ENCODE assay signal across 8 cellular contexts in genomic region chr15:58987501-58988010, GRCh38. TPM values are rescaled to one million over a fixed set of nuclear protein-coding genes. Genes with fewer than 3 reads are reported as not detected.
DNase-seq lines count a peak whose midpoint lies in the region; ATAC-seq and TF ChIP-seq lines count a peak whose summit lies in the region.

Gene RNF111 (plus strand): TSS chr15:58987663. CDS start chr15:59030823, 43,160 bp downstream.

- peaks cover 41% of the 10 kb centered on the region for H3K4me1 ChIP-seq in adipocyte (ENCODE audit: control insufficient read depth, insufficient read depth, low read length)
- H3K4me1 ChIP-seq in trophoblast cell (ENCODE audit: control insufficient read depth in 1 of 2, insufficient read depth in 2 of 2, low read length in 2 of 2): no peaks in the 10 kb centered on the region
- peaks cover 3 to 32% (median 14%) of the 10 kb centered on the region in 4 donors for H3K4me1 ChIP-seq in transverse colon

- WGBS in trophoblast cell (ENCODE audit: extremely low coverage, insufficient coverage, insufficient read length): no CpG with 5 or more reads among the region's 47 CpGs
- 1% methylated on average over 47 of the region's 47 CpGs; no CpG with 5 or more reads in 1 of the 2 donors for WGBS in transverse colon (ENCODE audit: low coverage in 1 of 2), 2 donors

- H4K91ac ChIP-seq in trophoblast cell (ENCODE audit: low read depth, low read length): peak within 1 kb of the TSS; percentile 89

- TF ChIP-seq CTCF in GM12864 (IDR thresholded peaks at IDR 0.05; ENCODE audit: low read depth, low read length, missing control alignments) (no peak), transverse colon (IDR thresholded peaks at IDR 0.05) (no peak)

- peak within 1 kb of the TSS; percentile 76 for H3K4ac ChIP-seq in trophoblast cell (ENCODE audit: low read depth, low read length)

- intact Hi-C loops in cardiac septum (cut with DNase I) (loop anchor here (10.0 kb wide), 1 partner anchor 537 kb away; no protein-coding TSS in a partner anchor), transverse colon (cut with DNase I; ENCODE audit: low total_unique reads) (no loop called here)

- peak within 1 kb of the TSS; percentile 11 for H2AK5ac ChIP-seq in trophoblast cell (ENCODE audit: low read length)

- H3K36me3 ChIP-seq in adipocyte (ENCODE audit: control insufficient read depth, insufficient read depth, low read length, severe bottlenecking) (peaks cover 8% of the 10 kb centered on the region), trophoblast cell (ENCODE audit: control insufficient read depth in 1 of 2, insufficient read depth in 2 of 2, low read length in 2 of 2) (peaks cover 6 to 9% of the 10 kb centered on the region in 2 experiments), transverse colon (no peaks in the 10 kb centered on the region)

- H3K14ac ChIP-seq in trophoblast cell (ENCODE audit: low read length): peak within 1 kb of the TSS; percentile 87

- TF ChIP-seq POLR2A in transverse colon (IDR thresholded peaks at IDR 0.05): peak; percentile 90

- H3K79me1 ChIP-seq in trophoblast cell (ENCODE audit: low read length): peaks cover 9% of the 10 kb centered on the region

- H3K4me2 ChIP-seq in trophoblast cell (ENCODE audit: low read length): peak within 1 kb of the TSS; percentile 60

- H3K4me3 ChIP-seq in GM12864 (ENCODE audit: low read depth, low read length) (peak within 1 kb of the TSS; percentile 68), adipocyte (ENCODE audit: low read length) (peak within 1 kb of the TSS; percentile 100), trophoblast cell (ENCODE audit: low read depth, low read length) (peak within 1 kb of the TSS; percentile 87), transverse colon (peak within 1 kb of the TSS; percentile 82 to 97 (median 83))

- peaks cover 15% of the 10 kb centered on the region for H3K79me2 ChIP-seq in trophoblast cell (ENCODE audit: control insufficient read depth, insufficient read depth, low read length, poor library complexity)

- H2BK12ac ChIP-seq in trophoblast cell (ENCODE audit: low read length): peak within 1 kb of the TSS; percentile 43

- H2BK5ac ChIP-seq in trophoblast cell (ENCODE audit: low read depth, low read length, poor library complexity): peak within 1 kb of the TSS; percentile 87

- no peaks in the 10 kb centered on the region for H3K27me3 ChIP-seq in adipocyte (replicated peaks; ENCODE audit: control insufficient read depth, insufficient read depth, low read length)
- H3K27me3 ChIP-seq in trophoblast cell (ENCODE audit: insufficient read depth, low read length): no peaks in the 10 kb centered on the region
- H3K27me3 ChIP-seq in transverse colon: no peaks in the 10 kb centered on the region

- H3K9ac ChIP-seq in adipocyte (ENCODE audit: low read length) (peak within 1 kb of the TSS; percentile 97), trophoblast cell (ENCODE audit: low read length) (peak within 1 kb of the TSS; percentile 96)

- DNase-seq in GM12864 (ENCODE audit: low read depth) (peak; percentile 95), NCI-H1436 (lab: John Stamatoyannopoulos, UW) (peak; percentile 88), T follicular helper cell (ENCODE audit: low read depth) (peak; percentile 85), adipocyte (ENCODE audit: low read depth) (peak; percentile 97), cardiac septum (ENCODE audit: low spot score) (peak; percentile 95), trophoblast cell (peak; percentile 96), transverse colon (peak; percentile 93)

- H3K23ac ChIP-seq in trophoblast cell (ENCODE audit: low read length): no peak within 1 kb of the TSS

- peak within 1 kb of the TSS; percentile 92 for H3K18ac ChIP-seq in trophoblast cell (ENCODE audit: low read length)

- peak within 1 kb of the TSS; percentile 95 for H4K8ac ChIP-seq in trophoblast cell (ENCODE audit: low read depth, low read length)

- in situ Hi-C loops in transverse colon (cut with MboI; ENCODE audit: low pct_ligation_motif_present in 1 of 4, low pct_unique_long_range_greater_than_20kb in 1 of 4, low sequenced_read_pairs in 3 of 4): loop anchor here in 1 of 4 donors (10.0 kb wide), 1 partner anchor 117 kb away; the partner anchor contains the start of gene CCNB2

- H3K9me3 ChIP-seq in adipocyte (ENCODE audit: control insufficient read depth, low read length): no peaks in the 10 kb centered on the region
- H3K9me3 ChIP-seq in trophoblast cell (ENCODE audit: insufficient read depth, low read depth, low read length): no peaks in the 10 kb centered on the region
- H3K9me3 ChIP-seq in transverse colon: no peaks in the 10 kb centered on the region

- peak within 1 kb of the TSS; percentile 96 for H4K12ac ChIP-seq in trophoblast cell (ENCODE audit: low read depth, low read length)

- peak; percentile 83 for ATAC-seq in HG02759 (IDR thresholded peaks at IDR 0.05; ENCODE audit: unreplicated experiment)

- peak within 1 kb of the TSS; percentile 97 for H2AFZ ChIP-seq in trophoblast cell (ENCODE audit: insufficient read depth, low read length, poor library complexity)

- H3K27ac ChIP-seq in trophoblast cell (ENCODE audit: low read depth, low read length) (peak within 1 kb of the TSS; percentile 88), transverse colon (peak within 1 kb of the TSS; percentile 93 to 96 (median 94))

- TF ChIP-seq EP300 in transverse colon (IDR thresholded peaks at IDR 0.05; ENCODE audit: low read depth): no peak

- peak within 1 kb of the TSS; percentile 77 for H2BK120ac ChIP-seq in trophoblast cell (ENCODE audit: insufficient read depth, low read length, poor library complexity)

RNA-seq across cellular contexts. Expression of gene RNF111, which starts in this region (rescaled TPM):
- 25.9 TPM for total RNA-seq in cardiac septum
- 29.6 and 33.0 TPM in 2 replicates for polyA plus RNA-seq in trophoblast cell (2013)
- 10 to 100 TPM; 16.1 to 93.1 (median 25.3) TPM for total RNA-seq in transverse colon

Comparison
In these comparisons a context has a peak if more than half of its experiments do, and no peak if none do; other contexts are left out.
1. Peak in every context shown above with its lines: DNase-seq, ATAC-seq, H3K4me3 ChIP-seq and H3K27ac ChIP-seq.